11 cellular contexts compared by ENCODE assay signal in the genomic region with DNA sequence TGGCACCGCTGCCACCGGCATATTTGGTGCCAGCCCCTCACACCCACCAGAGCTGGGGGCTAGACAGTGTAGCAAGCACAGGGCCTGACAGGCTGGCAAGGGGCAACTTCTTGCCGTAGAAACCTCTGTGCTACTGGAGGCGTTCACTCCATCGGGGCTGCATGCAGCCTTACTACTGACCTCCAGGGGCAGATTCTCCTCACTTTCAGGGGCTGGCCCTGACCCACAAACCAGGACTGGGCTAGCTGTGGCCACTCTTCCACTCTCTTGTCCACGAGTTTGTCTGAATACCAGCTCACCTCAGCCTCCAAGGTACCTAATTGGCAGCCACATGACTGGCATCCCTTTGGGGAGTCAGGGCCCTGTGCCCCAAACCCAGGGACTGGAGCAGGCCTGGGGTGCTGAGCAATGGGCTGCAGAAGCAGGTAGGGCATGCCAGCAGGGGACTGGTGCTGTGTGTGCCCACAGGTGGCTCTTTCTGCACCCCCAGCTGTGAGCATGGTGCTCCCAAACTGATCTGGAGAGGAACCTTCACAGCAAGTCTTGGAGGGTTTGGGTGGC. TPM values are rescaled to one million over a fixed set of nuclear protein-coding genes. Genes with fewer than 3 reads are reported as not detected.
DNase-seq lines count a peak whose midpoint lies in the region; ATAC-seq and TF ChIP-seq lines count a peak whose summit lies in the region.
"Had no signal": no experiment of that assay in that cellular context is flagged by ENCODE, and none has a peak within 500 bp of the region (broad histone marks: within the 10 kb centered on the region; RNA-seq: fewer than 3 reads in every experiment).

No MANE protein-coding gene starts in this region.

- TF ChIP-seq CTCF in SK-N-SH (IDR thresholded peaks at IDR 0.05) (peak; percentile 34), foreskin keratinocyte (conservative IDR thresholded peaks at IDR 0.05) (peak; percentile 25), smooth muscle cell (IDR thresholded peaks at IDR 0.05; ENCODE audit: borderline replicate concordance, insufficient read depth, poor library complexity, severe bottlenecking) (peak; percentile 27), GM10248 (IDR thresholded peaks at IDR 0.05; ENCODE audit: control extremely low read depth, extremely low read depth, low read depth, missing control alignments) (no peak)

- peaks cover 5 to 64% of the 10 kb centered on the region in 2 experiments; a peak in 2 of 4 replicates for H3K4me1 ChIP-seq in SK-N-SH (ENCODE audit: control insufficient read depth in 1 of 2, insufficient read depth in 2 of 2, low read depth in 1 of 2, low read length in 1 of 2)
- H3K4me1 ChIP-seq in foreskin keratinocyte: no peaks in the 10 kb centered on the region
- peaks cover 8% of the 10 kb centered on the region for H3K4me1 ChIP-seq in smooth muscle cell (ENCODE audit: low read depth)

- H3K9me3 Mint-ChIP-seq in activated CD8-positive, alpha-beta memory T cell treated with anti-CD3 and anti-CD28 coated beads, Interleukin-2, amount 10 ng/mL, durations not matched to agents 7 days and 5 days (ENCODE audit: low read depth): no peaks in the 10 kb centered on the region

- H4K20me1 ChIP-seq in SK-N-SH (ENCODE audit: insufficient read depth) (no peaks in the 10 kb centered on the region), smooth muscle cell (ENCODE audit: low read depth) (no peaks in the 10 kb centered on the region)

- peaks cover 12% of the 10 kb centered on the region for H3K4me1 Mint-ChIP-seq in activated CD8-positive, alpha-beta memory T cell treated with anti-CD3 and anti-CD28 coated beads, Interleukin-2, amount 10 ng/mL, durations not matched to agents 7 days and 5 days

- H3F3A ChIP-seq in SK-N-SH (replicated peaks; ENCODE audit: insufficient read depth) (peaks cover 3% of the 10 kb centered on the region), smooth muscle cell (ENCODE audit: low read depth) (no peaks in the 10 kb centered on the region)

- CTCF ChIA-PET in activated CD8-positive, alpha-beta memory T cell treated with anti-CD3 and anti-CD28 coated beads, Interleukin-2, amount 10 ng/mL, durations not matched to agents 7 days and 5 days (lab: Charles Lee): interaction anchor here (1.3 kb wide), 1 partner anchor 17 kb away, joined by 3 read pairs; no protein-coding TSS in a partner anchor
- CTCF ChIA-PET in SK-N-SH (lab: Yijun Ruan, JAX): interaction anchor here (0.8 to 29.7 kb wide), 24 partner anchors 17 to 300 kb away, joined by 3 to 604 read pairs (median 6); no protein-coding TSS in a partner anchor
- CTCF ChIA-PET in GM10248 (lab: Yijun Ruan, JAX): interaction anchor here (0.7 to 4.5 kb wide), 7 partner anchors 9 to 72 kb away, joined by 3 to 24 read pairs (median 5); no protein-coding TSS in a partner anchor

- H3K9ac ChIP-seq in SK-N-SH (no peak overlapping the region), smooth muscle cell (ENCODE audit: low read depth) (no peak overlapping the region)

- peaks cover 88% of the 10 kb centered on the region for H3K27me3 Mint-ChIP-seq in activated CD8-positive, alpha-beta memory T cell treated with anti-CD3 and anti-CD28 coated beads, Interleukin-2, amount 10 ng/mL, durations not matched to agents 7 days and 5 days

- H3K27ac ChIP-seq in SK-N-SH (ENCODE audit: low read depth in 2 of 2, low read length in 1 of 2): no peak overlapping the region; a peak in 1 of 4 replicates
- no peak overlapping the region for H3K27ac ChIP-seq in foreskin keratinocyte
- H3K27ac ChIP-seq in smooth muscle cell (ENCODE audit: low read depth): no peak overlapping the region
- H3K27ac ChIP-seq: gastrocnemius medialis had no signal

- H3K36me3 ChIP-seq in SK-N-SH (replicated peaks in 1 of 2; ENCODE audit: control insufficient read depth in 1 of 2, insufficient read depth in 2 of 2, low read length in 1 of 2): no peaks in the 10 kb centered on the region
- H3K36me3 ChIP-seq in smooth muscle cell (ENCODE audit: low read depth): no peaks in the 10 kb centered on the region
- H3K36me3 ChIP-seq: gastrocnemius medialis had no signal

- H3K9me2 ChIP-seq in SK-N-SH: no peaks in the 10 kb centered on the region

- no peak overlapping the region for H3K4me3 Mint-ChIP-seq in activated CD8-positive, alpha-beta memory T cell treated with anti-CD3 and anti-CD28 coated beads, Interleukin-2, amount 10 ng/mL, durations not matched to agents 7 days and 5 days

- H3K27ac Mint-ChIP-seq in activated CD8-positive, alpha-beta memory T cell treated with anti-CD3 and anti-CD28 coated beads, Interleukin-2, amount 10 ng/mL, durations not matched to agents 7 days and 5 days: no peak overlapping the region

- peak; percentile 50 for DNase-seq in activated CD8-positive, alpha-beta memory T cell treated with anti-CD3 and anti-CD28 coated beads, Interleukin-2, amount 50 U/mL, for 48 hours
- no peak for DNase-seq in activated CD8-positive, alpha-beta memory T cell treated with anti-CD3 and anti-CD28 coated beads, Interleukin-2, amount 10 ng/mL, durations not matched to agents 7 days and 5 days
- DNase-seq in SK-N-SH (peak; percentile 81), foreskin keratinocyte (no peak), smooth muscle cell (lab: John Stamatoyannopoulos, UW; ENCODE audit: unreplicated experiment) (no peak), GM10248 (ENCODE audit: extremely low spot score) (no peak), SHP77 (lab: John Stamatoyannopoulos, UW) (no peak)
- DNase-seq in stimulated activated CD4-positive, alpha-beta T cell treated with anti-CD3 and anti-CD28 coated beads, Interleukin-4, amount 100 ng/mL, for 1 hour: no peak
- DNase-seq: AML-193, mesenchymal stem cell had no signal

- H3K4me3 ChIP-seq in SK-N-SH (ENCODE audit: low read depth in 2 of 2, low read length in 1 of 2) (no peak overlapping the region), smooth muscle cell (no peak overlapping the region)
- H3K4me3 ChIP-seq: gastrocnemius medialis had no signal

- no peak for TF ChIP-seq EP300 in SK-N-SH (IDR thresholded peaks at IDR 0.05; ENCODE audit: borderline replicate concordance in 1 of 2, low read depth in 1 of 2, low read length in 1 of 2)

- H3K36me3 Mint-ChIP-seq in activated CD8-positive, alpha-beta memory T cell treated with anti-CD3 and anti-CD28 coated beads, Interleukin-2, amount 10 ng/mL, durations not matched to agents 7 days and 5 days: no peaks in the 10 kb centered on the region

- H2AFZ ChIP-seq in SK-N-SH (ENCODE audit: low read depth) (no peak overlapping the region), smooth muscle cell (ENCODE audit: low read depth) (no peak overlapping the region)

- H3K27me3 ChIP-seq in SK-N-SH (ENCODE audit: insufficient read depth): peaks cover 54% of the 10 kb centered on the region
- peaks cover 99% of the 10 kb centered on the region for H3K27me3 ChIP-seq in foreskin keratinocyte
- H3K27me3 ChIP-seq in smooth muscle cell (ENCODE audit: low read depth): peaks cover 88% of the 10 kb centered on the region

- POLR2A ChIA-PET in SK-N-SH (lab: Yijun Ruan, JAX): interaction anchor here (1.0 to 1.2 kb wide), 3 partner anchors 18 to 301 kb away, joined by 3 read pairs; no protein-coding TSS in a partner anchor
- POLR2A ChIA-PET in GM10248 (lab: Yijun Ruan, JAX): no interaction called here

- no peak overlapping the region for H3K4me2 ChIP-seq in SK-N-SH
- H3K4me2 ChIP-seq in smooth muscle cell: no peak overlapping the region

- H3K9me3 ChIP-seq in SK-N-SH: no peaks in the 10 kb centered on the region
- no peaks in the 10 kb centered on the region for H3K9me3 ChIP-seq in smooth muscle cell (replicated peaks; ENCODE audit: low read depth)
- H3K9me3 ChIP-seq: gastrocnemius medialis had no signal

- no peak for ATAC-seq in activated CD8-positive, alpha-beta memory T cell treated with anti-CD3 and anti-CD28 coated beads, Interleukin-2, amount 10 ng/mL, durations not matched to agents 7 days and 5 days
- ATAC-seq in foreskin keratinocyte: no peak
- ATAC-seq: gastrocnemius medialis had no signal

- TF ChIP-seq RAD21 in SK-N-SH (IDR thresholded peaks at IDR 0.05; ENCODE audit: low read length): peak; percentile 63

- WGBS in SK-N-SH (ENCODE audit: low lambda C conversion rate): 42% methylated on average over 6 of the region's 6 CpGs
- 69% methylated on average over 6 of the region's 6 CpGs for WGBS in smooth muscle cell (ENCODE audit: low lambda C conversion rate)

- H3K79me2 ChIP-seq in SK-N-SH (ENCODE audit: insufficient read depth): no peaks in the 10 kb centered on the region
- no peaks in the 10 kb centered on the region for H3K79me2 ChIP-seq in smooth muscle cell (ENCODE audit: low read depth)

TF ChIP-seq in SK-N-SH, 30 proteins besides CTCF, POLR2A, EP300 and RAD21 (continues in another document):
- no peak for TF ChIP-seq NFIC (IDR thresholded peaks at IDR 0.05; ENCODE audit: borderline replicate concordance)
- TF ChIP-seq SMC3 (IDR thresholded peaks at IDR 0.05; ENCODE audit: low read depth, low read length): peak; percentile 17; the same call in 1 of the 2 replicates
- TF ChIP-seq, protein P1, sequence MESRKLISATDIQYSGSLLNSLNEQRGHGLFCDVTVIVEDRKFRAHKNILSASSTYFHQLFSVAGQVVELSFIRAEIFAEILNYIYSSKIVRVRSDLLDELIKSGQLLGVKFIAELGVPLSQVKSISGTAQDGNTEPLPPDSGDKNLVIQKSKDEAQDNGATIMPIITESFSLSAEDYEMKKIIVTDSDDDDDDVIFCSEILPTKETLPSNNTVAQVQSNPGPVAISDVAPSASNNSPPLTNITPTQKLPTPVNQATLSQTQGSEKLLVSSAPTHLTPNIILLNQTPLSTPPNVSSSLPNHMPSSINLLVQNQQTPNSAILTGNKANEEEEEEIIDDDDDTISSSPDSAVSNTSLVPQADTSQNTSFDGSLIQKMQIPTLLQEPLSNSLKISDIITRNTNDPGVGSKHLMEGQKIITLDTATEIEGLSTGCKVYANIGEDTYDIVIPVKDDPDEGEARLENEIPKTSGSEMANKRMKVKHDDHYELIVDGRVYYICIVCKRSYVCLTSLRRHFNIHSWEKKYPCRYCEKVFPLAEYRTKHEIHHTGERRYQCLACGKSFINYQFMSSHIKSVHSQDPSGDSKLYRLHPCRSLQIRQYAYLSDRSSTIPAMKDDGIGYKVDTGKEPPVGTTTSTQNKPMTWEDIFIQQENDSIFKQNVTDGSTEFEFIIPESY (IDR thresholded peaks at IDR 0.05; ENCODE audit: borderline replicate concordance, low read depth): no peak

RNA-seq across cellular contexts. Expression of a gene that starts 2.1 kb away (rescaled TPM):
- total RNA-seq in activated CD8-positive, alpha-beta memory T cell treated with anti-CD3 and anti-CD28 coated beads, Interleukin-2, amount 10 ng/mL, durations not matched to agents 7 days and 5 days: not detected
- 0.12 and 0.62 TPM in 2 replicates for polyA plus RNA-seq in SK-N-SH (2012; rRNA removed)
- 0.59 and 0.60 TPM in 2 replicates for polyA plus RNA-seq in SK-N-SH (2012; cell fraction: cytosol; rRNA removed)
- 0.35 and 1.3 TPM in 2 replicates for polyA plus RNA-seq in SK-N-SH (2012; cell fraction: nucleus; rRNA removed)
- total RNA-seq in foreskin keratinocyte: not detected in 2 replicates
- not detected in 2 replicates for polyA plus RNA-seq in foreskin keratinocyte
- total RNA-seq in smooth muscle cell: 1.1 and 8.3 TPM in 2 replicates
- polyA plus RNA-seq in smooth muscle cell: 1.6 and 5.1 TPM in 2 replicates

Comparison
In these comparisons a context has a peak if more than half of its experiments do, and no peak if none do; other contexts are left out.
1. DNase-seq: peak in activated CD8-positive, alpha-beta memory T cell treated with anti-CD3 and anti-CD28 coated beads, Interleukin-2, amount 50 U/mL, for 48 hours (single experiment) and SK-N-SH (single experiment); none in activated CD8-positive, alpha-beta memory T cell treated with anti-CD3 and anti-CD28 coated beads, Interleukin-2, amount 10 ng/mL, durations not matched to agents 7 days and 5 days (single experiment), foreskin keratinocyte (0 of 2), smooth muscle cell (single experiment), stimulated activated CD4-positive, alpha-beta T cell treated with anti-CD3 and anti-CD28 coated beads, Interleukin-4, amount 100 ng/mL, for 1 hour (single experiment), GM10248 (single experiment) and SHP77 (0 of 2).